8 cellular contexts compared by ENCODE assay signal in the genomic region with DNA sequence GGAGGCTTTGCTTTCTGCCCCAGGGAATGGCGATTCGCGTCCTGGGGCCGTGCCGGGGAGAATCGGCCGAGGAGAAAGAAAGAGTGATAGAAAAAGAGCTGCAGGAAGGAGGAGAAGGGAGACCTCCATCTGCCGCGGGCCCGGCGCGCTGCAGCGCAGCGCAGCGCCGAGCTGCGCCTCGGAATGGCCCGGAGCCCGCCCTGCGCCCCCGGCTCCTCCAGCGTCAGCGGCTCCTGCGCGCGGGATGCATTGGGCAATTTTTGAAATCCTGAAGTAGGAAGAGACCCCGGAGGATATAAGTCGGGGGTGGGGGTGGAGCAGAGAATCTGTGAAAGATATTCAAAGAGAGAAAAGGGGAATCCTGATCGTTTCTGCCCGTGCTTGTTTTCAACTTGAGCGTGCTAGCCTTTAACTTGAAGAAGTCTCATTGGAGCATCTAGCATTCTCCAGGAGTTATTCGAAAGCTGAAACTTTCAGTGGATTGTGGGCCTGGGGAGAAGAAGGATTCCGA. TPM values are rescaled to one million over a fixed set of nuclear protein-coding genes. Genes with fewer than 3 reads are reported as not detected.
DNase-seq lines count a peak whose midpoint lies in the region; ATAC-seq and TF ChIP-seq lines count a peak whose summit lies in the region.

No MANE protein-coding gene starts in this region.

- H3K4me1 ChIP-seq in neutrophil (ENCODE audit: control insufficient read depth in 1 of 2, insufficient read depth in 1 of 2, low read depth in 1 of 2, low read length in 1 of 2) = peaks cover 19 to 21% of the 10 kb centered on the region in 2 experiments

- TF ChIP-seq POLR2A in GM18505 (IDR thresholded peaks at IDR 0.05; ENCODE audit: borderline replicate concordance, extremely low read depth, insufficient read depth, insufficient read length) = no peak

- intact Hi-C loops in head of caudate nucleus (cut with DNase I) = no loop called here

- peak overlapping the region; percentile 16 to 61 for H3K4me3 ChIP-seq in neutrophil (ENCODE audit: low read depth in 1 of 2, low read length in 1 of 2)

- H3K27me3 ChIP-seq in neutrophil = peaks cover 79% of the 10 kb centered on the region

- CTCF ChIA-PET in WTC11 (lab: Charles Lee) = interaction anchor here (0.6 to 2.2 kb wide), 14 partner anchors 8 to 611 kb away, joined by 3 to 7 read pairs (median 4); no protein-coding TSS in a partner anchor

- TF ChIP-seq CTCF in WTC11 (IDR thresholded peaks at IDR 0.05) = no peak
- TF ChIP-seq CTCF in neutrophil (IDR thresholded peaks at IDR 0.05) = no peak

- H3K4me3 Mint-ChIP-seq in WTC11 = peak overlapping the region; percentile 95

- H3K27ac Mint-ChIP-seq in WTC11 = peak overlapping the region; percentile 90; the same call in 1 of the 2 replicates

- peaks cover 19% of the 10 kb centered on the region for H3K27me3 Mint-ChIP-seq in WTC11 (ENCODE audit: low read depth)

- no peak overlapping the region for H3K27ac ChIP-seq in neutrophil

- no peaks in the 10 kb centered on the region for H3K9me3 Mint-ChIP-seq in WTC11

- H3K4me1 Mint-ChIP-seq in WTC11 = peaks cover 21% of the 10 kb centered on the region

- no peaks in the 10 kb centered on the region for H3K9me3 ChIP-seq in neutrophil

- POLR2A ChIA-PET in WTC11 (lab: Charles Lee) = interaction anchor here (0.6 kb wide), 2 partner anchors 889 to 1856 kb away, joined by 3 to 10 read pairs; no protein-coding TSS in a partner anchor

- H3K36me3 ChIP-seq in neutrophil = no peaks in the 10 kb centered on the region

- DNase-seq in activated CD8-positive, alpha-beta memory T cell treated with anti-CD3 and anti-CD28 coated beads, Interleukin-2, amount 50 U/mL, for 48 hours = peak; percentile 51
- no peak for DNase-seq in activated CD8-positive, alpha-beta memory T cell treated with anti-CD3 and anti-CD28 coated beads, Interleukin-2, amount 50 U/mL, for 4 hours
- DNase-seq in WTC11 (ENCODE audit: low spot score) (peak; percentile 47), head of caudate nucleus (peak in 31 of 42 donors; percentile 2 to 55 (median 19)), DMS79 treated with DMSO at 0.1 percent for 48 hours (lab: John Stamatoyannopoulos, UW) (no peak)
- DNase-seq in activated CD4-positive, CD25-positive, alpha-beta regulatory T cell (lab: John Stamatoyannopoulos, UW) = no peak

- no peaks in the 10 kb centered on the region for H3K36me3 Mint-ChIP-seq in WTC11

- peak; percentile 50 for ATAC-seq in WTC11
- ATAC-seq in GM18505 (IDR thresholded peaks at IDR 0.05; ENCODE audit: unreplicated experiment) = no peak

TF ChIP-seq in WTC11, 78 proteins besides CTCF, POLR2A, EP300 and RAD21:
- TF ChIP-seq ETV6 (CRISPR knock-in tag; IDR thresholded peaks at IDR 0.05) = 0 out of 2 replicates have a peak, but pooled peaks have one; percentile 6
- TF ChIP-seq, protein P1, sequence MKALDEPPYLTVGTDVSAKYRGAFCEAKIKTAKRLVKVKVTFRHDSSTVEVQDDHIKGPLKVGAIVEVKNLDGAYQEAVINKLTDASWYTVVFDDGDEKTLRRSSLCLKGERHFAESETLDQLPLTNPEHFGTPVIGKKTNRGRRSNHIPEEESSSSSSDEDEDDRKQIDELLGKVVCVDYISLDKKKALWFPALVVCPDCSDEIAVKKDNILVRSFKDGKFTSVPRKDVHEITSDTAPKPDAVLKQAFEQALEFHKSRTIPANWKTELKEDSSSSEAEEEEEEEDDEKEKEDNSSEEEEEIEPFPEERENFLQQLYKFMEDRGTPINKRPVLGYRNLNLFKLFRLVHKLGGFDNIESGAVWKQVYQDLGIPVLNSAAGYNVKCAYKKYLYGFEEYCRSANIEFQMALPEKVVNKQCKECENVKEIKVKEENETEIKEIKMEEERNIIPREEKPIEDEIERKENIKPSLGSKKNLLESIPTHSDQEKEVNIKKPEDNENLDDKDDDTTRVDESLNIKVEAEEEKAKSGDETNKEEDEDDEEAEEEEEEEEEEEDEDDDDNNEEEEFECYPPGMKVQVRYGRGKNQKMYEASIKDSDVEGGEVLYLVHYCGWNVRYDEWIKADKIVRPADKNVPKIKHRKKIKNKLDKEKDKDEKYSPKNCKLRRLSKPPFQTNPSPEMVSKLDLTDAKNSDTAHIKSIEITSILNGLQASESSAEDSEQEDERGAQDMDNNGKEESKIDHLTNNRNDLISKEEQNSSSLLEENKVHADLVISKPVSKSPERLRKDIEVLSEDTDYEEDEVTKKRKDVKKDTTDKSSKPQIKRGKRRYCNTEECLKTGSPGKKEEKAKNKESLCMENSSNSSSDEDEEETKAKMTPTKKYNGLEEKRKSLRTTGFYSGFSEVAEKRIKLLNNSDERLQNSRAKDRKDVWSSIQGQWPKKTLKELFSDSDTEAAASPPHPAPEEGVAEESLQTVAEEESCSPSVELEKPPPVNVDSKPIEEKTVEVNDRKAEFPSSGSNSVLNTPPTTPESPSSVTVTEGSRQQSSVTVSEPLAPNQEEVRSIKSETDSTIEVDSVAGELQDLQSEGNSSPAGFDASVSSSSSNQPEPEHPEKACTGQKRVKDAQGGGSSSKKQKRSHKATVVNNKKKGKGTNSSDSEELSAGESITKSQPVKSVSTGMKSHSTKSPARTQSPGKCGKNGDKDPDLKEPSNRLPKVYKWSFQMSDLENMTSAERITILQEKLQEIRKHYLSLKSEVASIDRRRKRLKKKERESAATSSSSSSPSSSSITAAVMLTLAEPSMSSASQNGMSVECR (CRISPR knock-in tag; IDR thresholded peaks at IDR 0.05; ENCODE audit: borderline replicate concordance) = 0 out of 2 replicates have a peak, but pooled peaks have one; percentile 3
- TF ChIP-seq, protein P2, sequence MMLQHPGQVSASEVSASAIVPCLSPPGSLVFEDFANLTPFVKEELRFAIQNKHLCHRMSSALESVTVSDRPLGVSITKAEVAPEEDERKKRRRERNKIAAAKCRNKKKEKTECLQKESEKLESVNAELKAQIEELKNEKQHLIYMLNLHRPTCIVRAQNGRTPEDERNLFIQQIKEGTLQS (CRISPR knock-in tag; conservative IDR thresholded peaks at IDR 0.05) = no peak

RNA-seq across cellular contexts. Expression of a gene that starts 0.4 kb away (rescaled TPM):
- 2.2 to 2.8 TPM (median 2.3 TPM) in 3 replicates for total RNA-seq in WTC11 (2021)

Comparison
In these comparisons a context has a peak if more than half of its experiments do, and no peak if none do; other contexts are left out.
1. DNase-seq: peak in activated CD8-positive, alpha-beta memory T cell treated with anti-CD3 and anti-CD28 coated beads, Interleukin-2, amount 50 U/mL, for 48 hours (single experiment), WTC11 (single experiment) and head of caudate nucleus (31 of 42); none in activated CD8-positive, alpha-beta memory T cell treated with anti-CD3 and anti-CD28 coated beads, Interleukin-2, amount 50 U/mL, for 4 hours (single experiment), DMS79 treated with DMSO at 0.1 percent for 48 hours (single experiment) and activated CD4-positive, CD25-positive, alpha-beta regulatory T cell (0 of 4).